ENCODE assay signal across 8 cellular contexts in genomic region chr12:12725086-12725955, GRCh38. TPM values are rescaled to one million over a fixed set of nuclear protein-coding genes. Genes with fewer than 3 reads are reported as not detected.
DNase-seq lines count a peak whose midpoint lies in the region; ATAC-seq, FAIRE-seq and TF ChIP-seq lines count a peak whose summit lies in the region.

No MANE protein-coding gene starts in this region.

- peak overlapping the region; percentile 97 for H3K27ac ChIP-seq in left ventricle myocardium inferior (replicated peaks)

- peaks cover 17% of the 10 kb centered on the region for H3K27me3 Mint-ChIP-seq in progenitor cell of endocrine pancreas

- intact Hi-C loops in left ventricle myocardium inferior (cut with micrococcal nuclease), result no loop called here

- H3K4me3 ChIP-seq in left ventricle myocardium inferior, result peak overlapping the region; percentile 76

- DNase-seq in GM12892 (ENCODE audit: insufficient read length), result peak; percentile 74
- peak; percentile 95 for DNase-seq in NCI-H1436 (lab: John Stamatoyannopoulos, UW)
- peak; percentile 88 for DNase-seq in T follicular helper cell (ENCODE audit: low read depth)
- DNase-seq in amniotic epithelial cell (ENCODE audit: low read depth), result peak; percentile 99
- peak; percentile 94 for DNase-seq in left ventricle myocardium inferior
- peak; percentile 82 for DNase-seq in progenitor cell of endocrine pancreas (ENCODE audit: low spot score, unreplicated experiment)
- peak; percentile 94 for DNase-seq in ureter (ENCODE audit: low spot score)

- H3K36me3 Mint-ChIP-seq in progenitor cell of endocrine pancreas (ENCODE audit: insufficient read depth), result peaks cover 15% of the 10 kb centered on the region

- peak overlapping the region; percentile 98 for H3K27ac Mint-ChIP-seq in progenitor cell of endocrine pancreas

- no peaks in the 10 kb centered on the region for H3K9me3 Mint-ChIP-seq in progenitor cell of endocrine pancreas (ENCODE audit: low read depth)

- H3K4me1 ChIP-seq in left ventricle myocardium inferior, result peaks cover 55% of the 10 kb centered on the region

- H3K4me3 Mint-ChIP-seq in progenitor cell of endocrine pancreas (ENCODE audit: low read depth), result peak overlapping the region; percentile 90

- peaks cover 14% of the 10 kb centered on the region for H3K36me3 ChIP-seq in left ventricle myocardium inferior

- ATAC-seq in HG02840 (IDR thresholded peaks at IDR 0.05; ENCODE audit: low FRiP score, unreplicated experiment), result peak; percentile 60

- no peaks in the 10 kb centered on the region for H3K9me3 ChIP-seq in left ventricle myocardium inferior (replicated peaks)

- TF ChIP-seq CTCF in left ventricle myocardium inferior (IDR thresholded peaks at IDR 0.05; ENCODE audit: borderline replicate concordance) (peak; percentile 19), progenitor cell of endocrine pancreas (IDR thresholded peaks at IDR 0.05; ENCODE audit: unreplicated experiment) (peak; percentile 26)

- FAIRE-seq in GM12892 (lab: Jason Lieb, UNC), result peak; percentile 91

- TF ChIP-seq POLR2A in GM12892 (IDR thresholded peaks at IDR 0.05; ENCODE audit: low read depth, low read length), result peak; percentile 81

- peaks cover 14% of the 10 kb centered on the region for H3K4me1 Mint-ChIP-seq in progenitor cell of endocrine pancreas (ENCODE audit: low read depth)

- H3K27me3 ChIP-seq in left ventricle myocardium inferior (ENCODE audit: low read depth), result no peaks in the 10 kb centered on the region

RNA-seq across cellular contexts. Expression of gene CDKN1B, which starts 8.2 kb away (rescaled TPM):
- 15.1 TPM for polyA plus RNA-seq in GM12892 (2012; ENCODE audit: missing spikeins)
- 36.3 TPM for total RNA-seq in left ventricle myocardium inferior
- total RNA-seq in progenitor cell of endocrine pancreas, result 36.7 and 40.8 TPM in 2 replicates
- 52.8 TPM for total RNA-seq in ureter

RNA-seq across cellular contexts. Expression of gene GPR19, which starts 29.3 kb away (rescaled TPM):
- 1.3 TPM for polyA plus RNA-seq in GM12892 (2012; ENCODE audit: missing spikeins)
- total RNA-seq in left ventricle myocardium inferior (not detected), progenitor cell of endocrine pancreas (1.2 and 2.0 TPM in 2 replicates), ureter (not detected)

Comparison
In these comparisons a context has a peak if more than half of its experiments do, and no peak if none do; other contexts are left out.
1. Peak in every context shown above with its lines: DNase-seq, ATAC-seq, H3K4me3 ChIP-seq and H3K27ac ChIP-seq.